34 cellular contexts compared by ENCODE assay signal in the genomic region with DNA sequence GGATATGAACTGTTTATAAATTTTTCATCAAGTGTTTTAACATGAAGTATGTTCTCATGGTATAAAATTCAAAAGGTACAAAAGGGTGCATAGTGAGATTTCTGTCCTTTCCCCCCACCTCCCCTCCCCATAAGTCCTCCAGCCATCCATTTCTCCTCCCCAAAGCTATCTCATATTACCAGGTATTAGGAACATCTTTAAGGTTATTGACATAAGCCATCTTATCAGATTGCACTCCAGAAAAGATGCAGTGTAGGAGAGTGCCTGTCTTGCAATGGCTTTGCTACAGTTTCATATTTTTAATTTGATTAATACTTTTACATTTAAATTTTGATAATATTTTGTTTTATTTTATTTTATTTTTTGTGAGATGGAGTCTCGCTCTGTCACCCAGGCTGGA. TPM values are rescaled to one million over a fixed set of nuclear protein-coding genes. Genes with fewer than 3 reads are reported as not detected.
"Had no signal": no experiment of that assay in that cellular context is flagged by ENCODE, and none has a peak within 500 bp of the region (broad histone marks: within the 10 kb centered on the region; RNA-seq: fewer than 3 reads in every experiment).

No MANE protein-coding gene starts in this region.

- H3K27ac ChIP-seq: adrenal gland, ascending aorta, body of pancreas, brain microvascular endothelial cell, breast epithelium, cardiac muscle cell had no signal

- ATAC-seq: activated naive CD4-positive, alpha-beta T cell treated with anti-CD3 and anti-CD28 coated beads, Interleukin-2, amount 50 U/mL, for 72 hours; activated naive CD8-positive, alpha-beta T cell treated with anti-CD3 and anti-CD28 coated beads, Interleukin-2, amount 50 U/mL, for 24 hours; activated T-cell treated with anti-CD3 and anti-CD28 coated beads, Interleukin-2, amount 50 U/mL, for 4 hours; activated T-cell treated with anti-CD3 and anti-CD28 coated beads, Interleukin-2, amount 50 U/mL, for 72 hours; activated T-helper 17 cell treated with anti-CD3 and anti-CD28 coated beads, Interleukin-2, amount 50 U/mL, for 72 hours; body of pancreas had no signal

- FAIRE-seq: astrocyte, bronchial epithelial cell had no signal

- H3K4me3 ChIP-seq: adrenal gland, ascending aorta, body of pancreas, breast epithelium, cardiac muscle cell had no signal

- H3K27me3 ChIP-seq: adrenal gland, ascending aorta, body of pancreas, brain microvascular endothelial cell, breast epithelium had no signal

- H3K36me3 ChIP-seq: adrenal gland, ascending aorta, brain microvascular endothelial cell, breast epithelium, cardiac muscle cell had no signal

- H3K9me3 ChIP-seq: adrenal gland, ascending aorta, breast epithelium had no signal

- H3K4me1 ChIP-seq: adrenal gland, ascending aorta, breast epithelium had no signal

- DNase-seq: activated effector memory CD4-positive, alpha-beta T cell treated with anti-CD3 and anti-CD28 coated beads, Interleukin-2, amount 50 U/mL, for 16 hours; activated effector memory CD4-positive, alpha-beta T cell treated with Interleukin-2 at 50 U/mL for 16 hours; activated gamma-delta T cell; activated gamma-delta T cell treated with Interleukin-2 at 50 U/mL for 16 hours; activated naive CD4-positive, alpha-beta T cell; activated naive CD4-positive, alpha-beta T cell treated with anti-CD3 and anti-CD28 coated beads for 36 hours; activated naive CD4-positive, alpha-beta T cell treated with anti-CD3 and anti-CD28 coated beads, Interleukin-2, amount 10 ng/mL, durations not matched to agents 7 days and 5 days; activated naive CD4-positive, alpha-beta T cell treated with anti-CD3 and anti-CD28 coated beads, Interleukin-2, amount 50 U/mL, for 16 hours; activated naive CD4-positive, alpha-beta T cell treated with Interleukin-2 at 50 U/mL for 16 hours; activated naive CD8-positive, alpha-beta T cell treated with anti-CD3 and anti-CD28 coated beads for 36 hours; activated naive CD8-positive, alpha-beta T cell treated with anti-CD3 and anti-CD28 coated beads, Interleukin-2, amount 10 ng/mL, durations not matched to agents 7 days and 5 days; activated naive CD8-positive, alpha-beta T cell treated with anti-CD3 and anti-CD28 coated beads, Interleukin-2, amount 50 U/mL, for 24 hours; activated T-cell treated with anti-CD3 and anti-CD28 coated beads, Interleukin-2, amount 50 U/mL, for 24 hours; activated T-cell treated with anti-CD3 and anti-CD28 coated beads, Interleukin-2, amount 50 U/mL, for 4 hours; activated T-cell treated with anti-CD3 and anti-CD28 coated beads, Interleukin-2, amount 50 U/mL, for 48 hours; activated T-cell treated with anti-CD3 and anti-CD28 coated beads, Interleukin-2, amount 50 U/mL, for 72 hours; adrenal gland; amniotic stem cell; amygdala; anterior cingulate cortex; aorta; body of pancreas; brain microvascular endothelial cell; caudate nucleus; central memory CD4-positive, alpha-beta T cell; cerebellar nuclear complex had no signal

RNA-seq across cellular contexts. Expression of a gene that starts 13.5 kb away (rescaled TPM):
- total RNA-seq: aorta, ascending aorta, breast epithelium, chondrocyte had no signal
- polyA plus RNA-seq: aorta had no signal

RNA-seq across cellular contexts. Expression of a gene that starts 32.9 kb away (rescaled TPM):
- total RNA-seq: activated naive CD4-positive, alpha-beta T cell treated with anti-CD3 and anti-CD28 coated beads for 36 hours; activated naive CD8-positive, alpha-beta T cell treated with anti-CD3 and anti-CD28 coated beads, Interleukin-2, amount 10 ng/mL, durations not matched to agents 7 days and 5 days; activated T-cell treated with anti-CD3 and anti-CD28 coated beads, Interleukin-2, amount 50 U/mL, for 4 hours; activated T-helper 17 cell treated with anti-CD3 and anti-CD28 coated beads, Interleukin-2, amount 50 U/mL, for 72 hours; ascending aorta; bronchial epithelial cell; cardiac muscle cell had no signal
